In genomic region chr4:61572160-61572559, GRCh38 we compare ENCODE assay signal across 14 cellular contexts.
DNase-seq lines count a peak whose midpoint lies in the region; ATAC-seq, FAIRE-seq and TF ChIP-seq lines count a peak whose summit lies in the region.
"Had no signal": no experiment of that assay in that cellular context is flagged by ENCODE, and none has a peak within 500 bp of the region (broad histone marks: within the 10 kb centered on the region; RNA-seq: fewer than 3 reads in every experiment).

No MANE protein-coding gene starts in this region.

- H2AFZ ChIP-seq in keratinocyte (ENCODE audit: control insufficient read depth, low read length), result no peak overlapping the region

- H3K36me3 ChIP-seq in keratinocyte (ENCODE audit: control insufficient read depth in 2 of 2, extremely low read depth in 1 of 2, insufficient read depth in 2 of 2, low read length in 2 of 2), result no peaks in the 10 kb centered on the region
- H3K36me3 ChIP-seq: adrenal gland had no signal

- no peak overlapping the region for H3K4me3 Mint-ChIP-seq in activated CD4-positive, alpha-beta memory T cell treated with anti-CD3 and anti-CD28 coated beads, Interleukin-2, amount 10 ng/mL, durations not matched to agents 7 days and 5 days
- H3K4me3 Mint-ChIP-seq: T-helper 2 cell treated with Interferon-gamma antibody and Interleukin-4, amounts not matched to agents 5 μg/mL and 100 μg/mL, for 36 hours had no signal

- CTCF ChIA-PET in activated CD4-positive, alpha-beta memory T cell treated with anti-CD3 and anti-CD28 coated beads, Interleukin-2, amount 10 ng/mL, durations not matched to agents 7 days and 5 days (lab: Charles Lee), result no interaction called here

- dilution Hi-C loops in keratinocyte (cut with MboI; ENCODE audit: extremely low pct_ligation_motif_present, low sequenced_read_pairs), result no loop called here

- no peaks in the 10 kb centered on the region for H3K27me3 Mint-ChIP-seq in activated CD4-positive, alpha-beta memory T cell treated with anti-CD3 and anti-CD28 coated beads, Interleukin-2, amount 10 ng/mL, durations not matched to agents 7 days and 5 days

- POLR2A ChIA-PET in activated CD4-positive, alpha-beta memory T cell treated with anti-CD3 and anti-CD28 coated beads, Interleukin-2, amount 10 ng/mL, durations not matched to agents 7 days and 5 days (lab: Charles Lee), result no interaction called here

- H3K9me3 ChIP-seq in keratinocyte (ENCODE audit: control insufficient read depth, low read depth, low read length), result no peaks in the 10 kb centered on the region
- H3K9me3 ChIP-seq: adrenal gland had no signal

- H4K20me1 ChIP-seq in keratinocyte (ENCODE audit: control insufficient read depth, extremely low read depth, insufficient read depth, low read length), result no peaks in the 10 kb centered on the region

- no peak overlapping the region for H3K4me2 ChIP-seq in keratinocyte (ENCODE audit: control insufficient read depth, extremely low read depth, insufficient read depth, low read depth, low read length)

- no peak overlapping the region for H3K9ac ChIP-seq in keratinocyte (ENCODE audit: control insufficient read depth, extremely low read depth, insufficient read depth, low read length)

- peak; percentile 59 for DNase-seq in ELR (ENCODE audit: low read depth)
- DNase-seq in NCI-H226, result peak; percentile 56
- peak; percentile 82 for DNase-seq in amniotic epithelial cell (ENCODE audit: low read depth)
- DNase-seq in keratinocyte (ENCODE audit: low read depth, low spot score), result no peak
- DNase-seq in activated CD4-positive, alpha-beta memory T cell treated with anti-CD3 and anti-CD28 coated beads, Interleukin-2, amount 10 ng/mL, durations not matched to agents 7 days and 5 days, result no peak
- DNase-seq in NCI-H774 (lab: John Stamatoyannopoulos, UW), result no peak
- DNase-seq in left ventricle myocardium superior, result no peak
- DNase-seq: activated CD4-positive, alpha-beta T cell treated with anti-CD3 and anti-CD28 coated beads, Interleukin-2, amount 50 U/mL, for 1 hour; activated T-cell treated with anti-CD3 and anti-CD28 coated beads, Interleukin-2, amount 50 U/mL, for 48 hours; adrenal gland; dermis blood vessel endothelial cell; NCI-H1105 had no signal

- H3K27ac ChIP-seq in keratinocyte (ENCODE audit: control insufficient read depth, insufficient read depth, low read length), result no peak overlapping the region
- H3K27ac ChIP-seq: adrenal gland had no signal

- H3K27me3 ChIP-seq in keratinocyte (ENCODE audit: control insufficient read depth, extremely low read depth, insufficient read depth, low read length), result no peaks in the 10 kb centered on the region
- H3K27me3 ChIP-seq: adrenal gland had no signal

- H3K27ac Mint-ChIP-seq in activated CD4-positive, alpha-beta memory T cell treated with anti-CD3 and anti-CD28 coated beads, Interleukin-2, amount 10 ng/mL, durations not matched to agents 7 days and 5 days, result no peak overlapping the region
- H3K27ac Mint-ChIP-seq: T-helper 2 cell treated with Interferon-gamma antibody and Interleukin-4, amounts not matched to agents 5 μg/mL and 100 μg/mL, for 36 hours had no signal

- TF ChIP-seq CTCF in keratinocyte (optimal IDR thresholded peaks at IDR 0.05 in 1 of 3, IDR thresholded peaks at IDR 0.05 in 1 of 3, conservative IDR thresholded peaks at IDR 0.05 in 1 of 3; ENCODE audit: extremely low read depth in 1 of 3, insufficient read depth in 2 of 3, low read length in 3 of 3), result no peak

- H3K79me2 ChIP-seq in keratinocyte (ENCODE audit: control insufficient read depth, insufficient read depth, low read length), result no peaks in the 10 kb centered on the region

- no peaks in the 10 kb centered on the region for H3K36me3 Mint-ChIP-seq in activated CD4-positive, alpha-beta memory T cell treated with anti-CD3 and anti-CD28 coated beads, Interleukin-2, amount 10 ng/mL, durations not matched to agents 7 days and 5 days (ENCODE audit: low read depth)

- peak; percentile 59 for FAIRE-seq in keratinocyte (lab: Jason Lieb, UNC)

- peaks cover 2% of the 10 kb centered on the region for H3K9me3 Mint-ChIP-seq in activated CD4-positive, alpha-beta memory T cell treated with anti-CD3 and anti-CD28 coated beads, Interleukin-2, amount 10 ng/mL, durations not matched to agents 7 days and 5 days

- H3K4me1 ChIP-seq in keratinocyte (ENCODE audit: control insufficient read depth, extremely low read depth, insufficient read depth, low read length), result peaks cover 4% of the 10 kb centered on the region
- H3K4me1 ChIP-seq: adrenal gland had no signal

- H3K4me1 Mint-ChIP-seq in activated CD4-positive, alpha-beta memory T cell treated with anti-CD3 and anti-CD28 coated beads, Interleukin-2, amount 10 ng/mL, durations not matched to agents 7 days and 5 days, result no peaks in the 10 kb centered on the region

- H3K4me3 ChIP-seq in keratinocyte (ENCODE audit: control insufficient read depth in 2 of 3, extremely low read depth in 1 of 3, insufficient read depth in 2 of 3, low read depth in 1 of 3, low read length in 3 of 3), result no peak overlapping the region
- H3K4me3 ChIP-seq: adrenal gland had no signal

- no peaks in the 10 kb centered on the region for H3K9me1 ChIP-seq in keratinocyte (ENCODE audit: control insufficient read depth, extremely low read depth, insufficient read depth, low read length)

- intact Hi-C loops in left ventricle myocardium superior (cut with micrococcal nuclease), result no loop called here

- ATAC-seq in left ventricle myocardium superior, result no peak
- ATAC-seq in GM18517 (IDR thresholded peaks at IDR 0.05; ENCODE audit: unreplicated experiment), result no peak

Comparison
In these comparisons a context has a peak if more than half of its experiments do, and no peak if none do; other contexts are left out.
1. DNase-seq: peak in ELR (single experiment), NCI-H226 (single experiment) and amniotic epithelial cell (single experiment); none in keratinocyte (single experiment), activated CD4-positive, alpha-beta memory T cell treated with anti-CD3 and anti-CD28 coated beads, Interleukin-2, amount 10 ng/mL, durations not matched to agents 7 days and 5 days (single experiment), NCI-H774 (single experiment) and left ventricle myocardium superior (single experiment).